In the genomic region with DNA sequence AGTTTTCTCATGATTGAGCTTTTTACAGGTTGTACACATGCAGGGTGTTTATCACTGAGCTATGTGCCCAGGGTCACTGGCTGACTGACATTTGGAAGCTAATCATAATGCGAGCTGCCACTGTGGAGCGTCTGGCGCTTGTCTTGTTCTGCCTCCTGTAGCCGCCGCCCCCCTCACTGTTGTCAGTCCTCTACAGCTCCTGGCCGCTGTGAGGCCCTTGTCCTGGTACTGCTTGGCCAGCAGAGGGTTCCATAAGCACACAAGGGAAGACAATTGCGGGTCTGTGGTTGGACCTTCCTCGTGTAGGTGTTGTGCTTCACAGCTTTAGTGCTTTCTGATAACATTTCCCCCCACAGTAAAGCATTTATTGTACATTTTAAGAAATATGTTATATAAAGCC, we compare ENCODE assay signal across 9 cellular contexts.
A peak's percentile ranks its signal among the peaks of the same experiment; 100 is the strongest.
DNase-seq lines count a peak whose midpoint lies in the region; ATAC-seq, FAIRE-seq and TF ChIP-seq lines count a peak whose summit lies in the region.
"Had no signal": no experiment of that assay in that cellular context is flagged by ENCODE, and none has a peak within 500 bp of the region (broad histone marks: within the 10 kb centered on the region; RNA-seq: fewer than 3 reads in every experiment).

No MANE protein-coding gene starts in this region.

- H4K8ac ChIP-seq in mesenchymal stem cell (ENCODE audit: low read length): no peak overlapping the region

- POLR2A ChIA-PET in activated CD4-positive, alpha-beta memory T cell treated with anti-CD3 and anti-CD28 coated beads, Interleukin-2, amount 10 ng/mL, durations not matched to agents 7 days and 5 days (lab: Charles Lee): no interaction called here

- H3K27ac Mint-ChIP-seq in activated CD4-positive, alpha-beta memory T cell treated with anti-CD3 and anti-CD28 coated beads, Interleukin-2, amount 10 ng/mL, durations not matched to agents 7 days and 5 days: no peak overlapping the region

- no peak overlapping the region for H2BK5ac ChIP-seq in mesenchymal stem cell (ENCODE audit: low read depth, low read length, poor library complexity, severe bottlenecking)

- no peak overlapping the region for H3K4me3 Mint-ChIP-seq in activated CD4-positive, alpha-beta memory T cell treated with anti-CD3 and anti-CD28 coated beads, Interleukin-2, amount 10 ng/mL, durations not matched to agents 7 days and 5 days
- H3K4me3 Mint-ChIP-seq: activated naive CD4-positive, alpha-beta T cell treated with anti-CD3 and anti-CD28 coated beads, Interleukin-2, amount 50 U/mL, for 24 hours had no signal

- FAIRE-seq in H54 (lab: Jason Lieb, UNC): no peak

- no peak for TF ChIP-seq POLR2A in H54 (IDR thresholded peaks at IDR 0.05; ENCODE audit: low read depth, low read length)

- H3K9me3 ChIP-seq in mesenchymal stem cell (ENCODE audit: control insufficient read depth, low read length): no peaks in the 10 kb centered on the region

- peaks cover 61% of the 10 kb centered on the region for H3K36me3 Mint-ChIP-seq in activated CD4-positive, alpha-beta memory T cell treated with anti-CD3 and anti-CD28 coated beads, Interleukin-2, amount 10 ng/mL, durations not matched to agents 7 days and 5 days (ENCODE audit: low read depth)

- no peak overlapping the region for H4K91ac ChIP-seq in mesenchymal stem cell (ENCODE audit: low read length)

- ATAC-seq in HG03439 (IDR thresholded peaks at IDR 0.05; ENCODE audit: unreplicated experiment) (no peak), HG03095 (IDR thresholded peaks at IDR 0.05; ENCODE audit: unreplicated experiment) (no peak)

- no peaks in the 10 kb centered on the region for H3K27me3 Mint-ChIP-seq in activated CD4-positive, alpha-beta memory T cell treated with anti-CD3 and anti-CD28 coated beads, Interleukin-2, amount 10 ng/mL, durations not matched to agents 7 days and 5 days
- H3K27me3 Mint-ChIP-seq: activated naive CD4-positive, alpha-beta T cell treated with anti-CD3 and anti-CD28 coated beads, Interleukin-2, amount 50 U/mL, for 24 hours had no signal

- peaks cover 2% of the 10 kb centered on the region for H3K4me1 ChIP-seq in mesenchymal stem cell (ENCODE audit: control insufficient read depth, insufficient read depth, low read depth, low read length)

- H3K18ac ChIP-seq in mesenchymal stem cell (ENCODE audit: low read depth in 1 of 2, low read length in 2 of 2): no peak overlapping the region

- H3K9me3 Mint-ChIP-seq in activated CD4-positive, alpha-beta memory T cell treated with anti-CD3 and anti-CD28 coated beads, Interleukin-2, amount 10 ng/mL, durations not matched to agents 7 days and 5 days: no peaks in the 10 kb centered on the region
- H3K9me3 Mint-ChIP-seq: activated naive CD4-positive, alpha-beta T cell treated with anti-CD3 and anti-CD28 coated beads, Interleukin-2, amount 50 U/mL, for 24 hours had no signal

- no peak overlapping the region for H2AFZ ChIP-seq in mesenchymal stem cell (ENCODE audit: low read depth, low read length)

- CTCF ChIA-PET in activated CD4-positive, alpha-beta memory T cell treated with anti-CD3 and anti-CD28 coated beads, Interleukin-2, amount 10 ng/mL, durations not matched to agents 7 days and 5 days (lab: Charles Lee): interaction anchor here (1.3 to 1.4 kb wide), 2 partner anchors 10 to 47 kb away, joined by 4 to 5 read pairs; no protein-coding TSS in a partner anchor

- no peak overlapping the region for H2BK15ac ChIP-seq in mesenchymal stem cell (ENCODE audit: low read depth, poor library complexity, severe bottlenecking)

- no peak overlapping the region for H3K27ac ChIP-seq in mesenchymal stem cell (ENCODE audit: low read length, poor library complexity, severe bottlenecking)

- H2AK5ac ChIP-seq in mesenchymal stem cell (ENCODE audit: low read length, severe bottlenecking): no peak overlapping the region

- peaks cover 6% of the 10 kb centered on the region for H3K79me1 ChIP-seq in mesenchymal stem cell (replicated peaks; ENCODE audit: low read length, poor library complexity, severe bottlenecking)

- peaks cover 22 to 70% of the 10 kb centered on the region in 2 experiments for H3K36me3 ChIP-seq in mesenchymal stem cell (ENCODE audit: control insufficient read depth in 1 of 2, insufficient read depth in 2 of 2, low read depth in 1 of 2, low read length in 2 of 2)

- H3K9ac ChIP-seq in mesenchymal stem cell (ENCODE audit: low read length): no peak overlapping the region

- peaks cover 2% of the 10 kb centered on the region for H3K4me1 Mint-ChIP-seq in activated CD4-positive, alpha-beta memory T cell treated with anti-CD3 and anti-CD28 coated beads, Interleukin-2, amount 10 ng/mL, durations not matched to agents 7 days and 5 days
- H3K4me1 Mint-ChIP-seq: activated naive CD4-positive, alpha-beta T cell treated with anti-CD3 and anti-CD28 coated beads, Interleukin-2, amount 50 U/mL, for 24 hours had no signal

- H3K4me3 ChIP-seq in mesenchymal stem cell (ENCODE audit: insufficient read depth in 1 of 2, low read depth in 1 of 2, low read length in 2 of 2): no peak overlapping the region

- H3K23ac ChIP-seq in mesenchymal stem cell (ENCODE audit: low read length in 2 of 2): no peak overlapping the region

- H3K27me3 ChIP-seq in mesenchymal stem cell (ENCODE audit: control insufficient read depth in 1 of 2, insufficient read depth in 1 of 2, low read length in 2 of 2): no peaks in the 10 kb centered on the region

- DNase-seq in COR-L47 (lab: John Stamatoyannopoulos, UW) (peak; percentile 63), NCI-H510A (lab: John Stamatoyannopoulos, UW) (peak; percentile 25), ecto neural progenitor cell (ENCODE audit: low spot score) (peak; percentile 85), mesenchymal stem cell (peak; percentile 50), H54 (ENCODE audit: insufficient read length, low spot score) (no peak)
- DNase-seq in activated CD4-positive, alpha-beta memory T cell treated with anti-CD3 and anti-CD28 coated beads, Interleukin-2, amount 10 ng/mL, durations not matched to agents 7 days and 5 days: no peak

- no peak overlapping the region for H3K14ac ChIP-seq in mesenchymal stem cell (ENCODE audit: low read length in 2 of 2)

- H3K4ac ChIP-seq in mesenchymal stem cell (ENCODE audit: low read depth in 1 of 2, low read length in 2 of 2): no peak overlapping the region

- H2BK120ac ChIP-seq in mesenchymal stem cell (ENCODE audit: low read depth, low read length): no peak overlapping the region

- WGBS in mesenchymal stem cell: 39% methylated on average over 6 of the region's 8 CpGs

- no peak overlapping the region for H2BK12ac ChIP-seq in mesenchymal stem cell (ENCODE audit: low read length in 2 of 2)

- H3K4me2 ChIP-seq in mesenchymal stem cell (ENCODE audit: low read length, poor library complexity, severe bottlenecking): no peak overlapping the region

Comparison
In these comparisons a context has a peak if more than half of its experiments do, and no peak if none do; other contexts are left out.
1. DNase-seq: peak in COR-L47 (single experiment), NCI-H510A (single experiment), ecto neural progenitor cell (single experiment) and mesenchymal stem cell (single experiment); none in activated CD4-positive, alpha-beta memory T cell treated with anti-CD3 and anti-CD28 coated beads, Interleukin-2, amount 10 ng/mL, durations not matched to agents 7 days and 5 days (single experiment) and H54 (single experiment).